In the genomic region with DNA sequence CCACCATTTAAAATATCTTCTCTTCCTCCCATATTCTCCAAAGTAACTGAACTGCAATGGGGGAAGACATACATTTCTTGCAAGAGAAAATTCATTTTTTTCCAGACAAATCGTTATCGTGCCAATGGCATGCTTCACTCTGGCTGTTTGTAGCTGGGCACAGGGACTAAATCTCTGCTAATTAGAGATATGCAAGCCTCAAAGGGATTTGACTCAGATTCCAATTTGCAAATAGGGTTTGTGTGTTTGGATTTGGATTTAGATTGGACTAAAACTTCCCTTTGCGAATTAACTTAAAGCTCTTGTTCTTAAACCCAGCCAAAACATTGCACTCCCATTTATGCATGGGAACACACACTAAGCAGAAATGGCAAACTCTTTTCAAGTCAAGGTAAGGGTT, we compare ENCODE assay signal across 29 cellular contexts.
"Had no signal": no experiment of that assay in that cellular context is flagged by ENCODE, and none has a peak within 500 bp of the region (broad histone marks: within the 10 kb centered on the region; RNA-seq: fewer than 3 reads in every experiment).

No MANE protein-coding gene starts in this region.

- H3K4me1 ChIP-seq: ascending aorta, esophagus squamous epithelium, foreskin keratinocyte had no signal

- H3K79me2 ChIP-seq: hepatocyte had no signal

- H3K4me3 ChIP-seq: ascending aorta, coronary artery, dorsolateral prefrontal cortex, esophagus squamous epithelium, gastrocnemius medialis, heart right ventricle, hepatocyte had no signal

- H3K9me3 ChIP-seq: ascending aorta, esophagus squamous epithelium, gastrocnemius medialis, heart right ventricle had no signal

- H3K27ac ChIP-seq: ascending aorta, brain microvascular endothelial cell, coronary artery, dorsolateral prefrontal cortex, epithelial cell of prostate, esophagus squamous epithelium, foreskin keratinocyte, gastrocnemius medialis, heart right ventricle, hepatocyte had no signal

- H3K4me2 ChIP-seq: hepatocyte had no signal

- H3K36me3 ChIP-seq: ascending aorta, brain microvascular endothelial cell, esophagus squamous epithelium, gastrocnemius medialis, heart right ventricle had no signal

- H2AFZ ChIP-seq: hepatocyte had no signal

- ATAC-seq: activated CD4-positive, alpha-beta T cell treated with anti-CD3 and anti-CD28 coated beads for 36 hours; activated CD8-positive, alpha-beta memory T cell treated with anti-CD3 and anti-CD28 coated beads, Interleukin-2, amount 10 ng/mL, durations not matched to agents 7 days and 5 days; activated CD8-positive, alpha-beta T cell treated with anti-CD3 and anti-CD28 coated beads, Interleukin-2, amount 10 ng/mL, durations not matched to agents 7 days and 5 days; activated naive CD8-positive, alpha-beta T cell treated with anti-CD3 and anti-CD28 coated beads, Interleukin-2, amount 50 U/mL, for 24 hours; effector memory CD8-positive, alpha-beta T cell; foreskin keratinocyte; gastrocnemius medialis; heart right ventricle had no signal

- DNase-seq: activated CD4-positive, alpha-beta memory T cell treated with anti-CD3 and anti-CD28 coated beads for 36 hours; activated CD4-positive, alpha-beta T cell treated with anti-CD3 and anti-CD28 coated beads for 36 hours; activated CD4-positive, alpha-beta T cell treated with anti-CD3 and anti-CD28 coated beads, Interleukin-2, amount 10 ng/mL, durations not matched to agents 24 days and 14 days; activated CD4-positive, CD25-positive, alpha-beta regulatory T cell; activated CD4-positive, CD25-positive, alpha-beta regulatory T cell treated with anti-CD3 and anti-CD28 coated beads, Interleukin-2, amount 50 U/mL, for 72 hours; activated CD8-positive, alpha-beta memory T cell treated with anti-CD3 and anti-CD28 coated beads, Interleukin-2, amount 10 ng/mL, durations not matched to agents 7 days and 5 days; activated CD8-positive, alpha-beta memory T cell treated with anti-CD3 and anti-CD28 coated beads, Interleukin-2, amount 50 U/mL, for 4 hours; activated CD8-positive, alpha-beta T cell treated with anti-CD3 and anti-CD28 coated beads, Interleukin-2, amount 10 ng/mL, durations not matched to agents 7 days and 5 days; activated effector memory CD4-positive, alpha-beta T cell treated with anti-CD3 and anti-CD28 coated beads, Interleukin-2, amount 50 U/mL, for 16 hours; activated naive CD4-positive, alpha-beta T cell treated with anti-CD3 and anti-CD28 coated beads for 36 hours; activated naive CD8-positive, alpha-beta T cell treated with anti-CD3 and anti-CD28 coated beads for 36 hours; activated naive CD8-positive, alpha-beta T cell treated with anti-CD3 and anti-CD28 coated beads, Interleukin-2, amount 50 U/mL, for 24 hours; activated T-cell treated with anti-CD3 and anti-CD28 coated beads, Interleukin-2, amount 50 U/mL, for 1 hour; activated T-cell treated with anti-CD3 and anti-CD28 coated beads, Interleukin-2, amount 50 U/mL, for 48 hours; brain microvascular endothelial cell; dorsolateral prefrontal cortex; effector memory CD8-positive, alpha-beta T cell; esophagus squamous epithelium; foreskin keratinocyte; gastrocnemius medialis; heart right ventricle; T-helper 2 cell had no signal

- FAIRE-seq: bronchial epithelial cell, endometrium, endothelial cell of umbilical vein had no signal

- H3K27me3 ChIP-seq: ascending aorta, brain microvascular endothelial cell, dorsolateral prefrontal cortex, esophagus squamous epithelium, foreskin keratinocyte, gastrocnemius medialis, heart right ventricle, hepatocyte had no signal
